ENCODE assay signal across 8 cellular contexts in the genomic region with DNA sequence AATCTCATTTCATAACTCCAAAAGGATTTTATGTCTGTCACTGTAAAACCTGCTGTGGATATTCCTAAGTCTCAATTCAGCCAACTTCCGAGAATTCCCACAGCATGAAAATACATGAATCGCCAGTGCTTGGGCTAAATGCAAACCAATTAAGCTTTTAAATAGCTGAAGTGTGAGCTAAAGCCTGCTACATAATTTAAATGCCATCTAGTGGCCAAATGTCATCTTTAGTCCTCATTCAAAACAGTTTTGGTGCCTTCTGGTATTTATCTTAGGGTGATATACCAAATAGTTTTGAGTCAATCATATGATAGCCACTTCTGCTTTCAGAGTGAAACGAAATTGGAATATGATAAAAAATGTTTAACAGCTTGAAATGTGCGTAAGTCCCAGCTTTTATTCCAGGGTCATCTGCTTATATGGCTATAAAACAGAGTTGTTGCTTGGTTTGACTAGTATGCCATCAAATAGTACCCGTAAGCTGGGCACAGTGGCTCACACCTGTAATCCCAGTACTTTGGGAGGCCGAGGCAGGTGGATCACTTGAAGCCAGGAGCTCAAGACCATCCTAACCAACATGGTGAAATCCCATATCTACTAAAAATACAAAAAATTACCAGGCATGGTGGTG. TPM values are rescaled to one million over a fixed set of nuclear protein-coding genes. Genes with fewer than 3 reads are reported as not detected.
A peak's percentile ranks its signal among the peaks of the same experiment; 100 is the strongest.
DNase-seq lines count a peak whose midpoint lies in the region; ATAC-seq, FAIRE-seq and TF ChIP-seq lines count a peak whose summit lies in the region.

No MANE protein-coding gene starts in this region.

- peak; percentile 64 for FAIRE-seq in D721Med (lab: Jason Lieb, UNC)

- ATAC-seq in GM19463 (IDR thresholded peaks at IDR 0.05; ENCODE audit: unreplicated experiment), result peak; percentile 69
- ATAC-seq in GM18520 (IDR thresholded peaks at IDR 0.05; ENCODE audit: unreplicated experiment), result no peak

- POLR2A ChIA-PET in PC-9 (lab: Charles Lee; ENCODE audit: unreplicated experiment), result interaction anchor here (0.6 to 0.9 kb wide), 6 partner anchors 41 to 1452 kb away, joined by 3 to 7 read pairs (median 3); no protein-coding TSS in a partner anchor

- no peak for DNase-seq in D721Med (ENCODE audit: insufficient read length, low spot score)
- DNase-seq in KBM-7, result peak; percentile 56
- DNase-seq in PC-9, result peak in 1 of 2 experiments; percentile 68
- DNase-seq in esophagus squamous epithelium (lab: John Stamatoyannopoulos, UW), result no peak
- no peak for DNase-seq in stimulated activated CD4-positive, alpha-beta T cell treated with anti-CD3 and anti-CD28 coated beads, Interleukin-2, amount 100 ng/mL, for 48 hours

- no peaks in the 10 kb centered on the region for H3K79me2 ChIP-seq in PC-9 (ENCODE audit: low read depth)

- H3K27ac ChIP-seq in PC-9, result no peak overlapping the region
- no peak overlapping the region for H3K27ac ChIP-seq in esophagus squamous epithelium
- no peak overlapping the region for H3K27ac ChIP-seq in neutrophil

- H2AFZ ChIP-seq in PC-9, result no peak overlapping the region

- no peaks in the 10 kb centered on the region for H3K36me3 ChIP-seq in PC-9 (ENCODE audit: low read depth)
- no peaks in the 10 kb centered on the region for H3K36me3 ChIP-seq in esophagus squamous epithelium
- H3K36me3 ChIP-seq in neutrophil, result no peaks in the 10 kb centered on the region

- intact Hi-C loops in PC-9 (cut with micrococcal nuclease; ENCODE audit: unreplicated experiment) (loop anchor here (1.0 to 10.0 kb wide), 7 partner anchors 25 to 1449 kb away; no protein-coding TSS in a partner anchor), esophagus squamous epithelium (cut with DNase I) (loop anchor here (5.0 kb wide), 1 partner anchor 291 kb away; no protein-coding TSS in a partner anchor)

- H3K4me1 ChIP-seq in PC-9 (replicated peaks; ENCODE audit: insufficient read depth) (no peaks in the 10 kb centered on the region), esophagus squamous epithelium (peaks cover 0 to 5% (median 0%) of the 10 kb centered on the region in 3 donors), neutrophil (ENCODE audit: control insufficient read depth in 1 of 2, insufficient read depth in 1 of 2, low read depth in 1 of 2, low read length in 1 of 2) (no peaks in the 10 kb centered on the region)

- WGBS in esophagus squamous epithelium, 2 donors, result 32 to 46% methylated on average over 6 of the region's 6 CpGs

- no peaks in the 10 kb centered on the region for H3K9me2 ChIP-seq in PC-9 (ENCODE audit: insufficient read depth)

- BruUV-seq in PC-9 (replicated peaks; lab: Mats Ljungman, UMichigan), result no TSS peak

- H3K4me3 ChIP-seq in PC-9 (no peak overlapping the region), esophagus squamous epithelium (no peak overlapping the region), neutrophil (ENCODE audit: low read depth in 1 of 2, low read length in 1 of 2) (no peak overlapping the region)

- no peaks in the 10 kb centered on the region for H4K20me1 ChIP-seq in PC-9 (ENCODE audit: insufficient read depth)

- H3K27me3 ChIP-seq in PC-9 (ENCODE audit: insufficient read depth, low read depth) (no peaks in the 10 kb centered on the region), esophagus squamous epithelium (peaks cover 0 to 11% (median 0%) of the 10 kb centered on the region in 4 donors), neutrophil (no peaks in the 10 kb centered on the region)

- no peaks in the 10 kb centered on the region for H3F3A ChIP-seq in PC-9 (ENCODE audit: insufficient read depth, low read depth)

- TF ChIP-seq POLR2A in esophagus squamous epithelium (IDR thresholded peaks at IDR 0.05), result no peak

- in situ Hi-C loops in KBM-7 (cut with MboI; ENCODE audit: low pct_unique_long_range_greater_than_20kb, low sequenced_read_pairs), result loop anchor here (10.0 kb wide), 1 partner anchor 293 kb away; no protein-coding TSS in a partner anchor

- no peaks in the 10 kb centered on the region for H3K9me3 ChIP-seq in PC-9 (ENCODE audit: insufficient read depth, low read depth)
- H3K9me3 ChIP-seq in esophagus squamous epithelium, result no peaks in the 10 kb centered on the region
- no peaks in the 10 kb centered on the region for H3K9me3 ChIP-seq in neutrophil

- CTCF ChIA-PET in PC-9 (lab: Charles Lee), result interaction anchor here (0.6 to 1.7 kb wide), 11 partner anchors 15 to 1206 kb away, joined by 3 to 7 read pairs (median 4); no protein-coding TSS in a partner anchor

- H3K4me2 ChIP-seq in PC-9, result peak overlapping the region; percentile 55

- TF ChIP-seq CTCF in D721Med (IDR thresholded peaks at IDR 0.05; ENCODE audit: insufficient read depth, missing control alignments) (peak; percentile 62), PC-9 (conservative IDR thresholded peaks at IDR 0.05) (peak; percentile 71), esophagus squamous epithelium (IDR thresholded peaks at IDR 0.05) (peak in 5 of 6 experiments; percentile 38 to 63 (median 43)), neutrophil (IDR thresholded peaks at IDR 0.05) (peak; percentile 21)

RNA-seq across cellular contexts. Expression of a gene that starts 41.8 kb away (rescaled TPM):
- 91.3 and 101 TPM in 2 replicates for total RNA-seq in PC-9 (2021)
- 100 to 1,000 TPM in 2 of 4 donors, 10 to 100 TPM in 2; 51.0 to 185 (median 121) TPM for total RNA-seq in esophagus squamous epithelium

Comparison
In these comparisons a context has a peak if more than half of its experiments do, and no peak if none do; other contexts are left out.
1. CTCF ChIP-seq: peak in every context shown above with its lines; median percentile 71 in PC-9; 62 in D721Med; 43 in esophagus squamous epithelium; 21 in neutrophil.